8 cellular contexts compared by ENCODE assay signal in genomic region chr17:44865231-44865660, GRCh38. TPM values are rescaled to one million over a fixed set of nuclear protein-coding genes. Genes with fewer than 3 reads are reported as not detected.
DNase-seq lines count a peak whose midpoint lies in the region; ATAC-seq and TF ChIP-seq lines count a peak whose summit lies in the region.

No MANE protein-coding gene starts in this region.

- H3K4me1 ChIP-seq in upper lobe of right lung = no peaks in the 10 kb centered on the region

- H3K27ac Mint-ChIP-seq in activated naive CD4-positive, alpha-beta T cell treated with anti-CD3 and anti-CD28 coated beads, Interleukin-2, amount 50 U/mL, for 72 hours = no peak overlapping the region

- ATAC-seq in activated naive CD4-positive, alpha-beta T cell treated with anti-CD3 and anti-CD28 coated beads, Interleukin-2, amount 50 U/mL, for 72 hours = peak; percentile 58 to 75
- ATAC-seq in Right ventricle myocardium superior (ENCODE audit: poor library complexity) = peak; percentile 82
- peak; percentile 86 for ATAC-seq in upper lobe of right lung
- ATAC-seq in HG03135 (IDR thresholded peaks at IDR 0.05; ENCODE audit: unreplicated experiment) = no peak

- DNase-seq in G401 (ENCODE audit: low spot score) (peak; percentile 87), NCI-H1105 (lab: John Stamatoyannopoulos, UW) (peak; percentile 73), SKM-1 (lab: John Stamatoyannopoulos, UW; ENCODE audit: unreplicated experiment) (peak; percentile 44), Right ventricle myocardium superior (peak; percentile 67), posterior cingulate gyrus (peak in 8 of 10 donors; percentile 19 to 91 (median 61)), upper lobe of right lung (no peak)
- peak in 1 of 2 donors; percentile 78 for DNase-seq in activated naive CD4-positive, alpha-beta T cell treated with anti-CD3 and anti-CD28 coated beads, Interleukin-2, amount 50 U/mL, for 72 hours (ENCODE audit: low spot score in 2 of 2)

- intact Hi-C loops in Right ventricle myocardium superior (cut with DNase I) = loop anchor here (2.0 kb wide), 1 partner anchor 90 kb away; no protein-coding TSS in a partner anchor
- intact Hi-C loops in posterior cingulate gyrus (cut with DNase I) = loop anchor here (1.0 kb wide), 2 partner anchors 86 to 91 kb away; no protein-coding TSS in a partner anchor
- intact Hi-C loops in upper lobe of right lung (cut with DNase I) = loop anchor here (5.0 kb wide), 1 partner anchor 88 kb away; no protein-coding TSS in a partner anchor

- peaks cover 92% of the 10 kb centered on the region for H3K36me3 ChIP-seq in upper lobe of right lung

- TF ChIP-seq CTCF in upper lobe of right lung (IDR thresholded peaks at IDR 0.05) = peak; percentile 89

- no peak overlapping the region for H3K4me3 ChIP-seq in upper lobe of right lung

- H3K36me3 Mint-ChIP-seq in activated naive CD4-positive, alpha-beta T cell treated with anti-CD3 and anti-CD28 coated beads, Interleukin-2, amount 50 U/mL, for 72 hours = peaks cover 11 to 15% of the 10 kb centered on the region in 2 donors

- H3K9me3 Mint-ChIP-seq in activated naive CD4-positive, alpha-beta T cell treated with anti-CD3 and anti-CD28 coated beads, Interleukin-2, amount 50 U/mL, for 72 hours = no peaks in the 10 kb centered on the region

- in situ Hi-C loops in G401 (cut with HindIII; ENCODE audit: low sequenced_read_pairs) = no loop called here

- no peak overlapping the region for H3K27ac ChIP-seq in upper lobe of right lung

- H3K9me3 ChIP-seq in upper lobe of right lung = no peaks in the 10 kb centered on the region

- no peaks in the 10 kb centered on the region for H3K27me3 ChIP-seq in upper lobe of right lung

RNA-seq across cellular contexts. Expression of gene HIGD1B, which starts 17.6 kb away (rescaled TPM):
- not detected in 2 replicates for total RNA-seq in G401 (2014; rRNA removed; shearing (Covaris generic))
- not detected for total RNA-seq in activated naive CD4-positive, alpha-beta T cell treated with anti-CD3 and anti-CD28 coated beads, Interleukin-2, amount 50 U/mL, for 72 hours
- total RNA-seq in Right ventricle myocardium superior (17.4 TPM), upper lobe of right lung (36.4 TPM)

RNA-seq across cellular contexts. Expression of gene EFTUD2, which starts 34.0 kb away (rescaled TPM):
- total RNA-seq in G401 (2014; rRNA removed; shearing (Covaris generic)) = 164 and 176 TPM in 2 replicates
- 100 to 1,000 TPM in 1 of 2 donors, 10 to 100 TPM in 1; 77.8 to 186 TPM for total RNA-seq in activated naive CD4-positive, alpha-beta T cell treated with anti-CD3 and anti-CD28 coated beads, Interleukin-2, amount 50 U/mL, for 72 hours
- total RNA-seq in Right ventricle myocardium superior = 66.9 TPM
- 74.4 TPM for total RNA-seq in upper lobe of right lung

RNA-seq across cellular contexts. Expression of gene GJC1, which starts 35.2 kb away (rescaled TPM):
- 47.4 and 71.0 TPM in 2 replicates for total RNA-seq in G401 (2014; rRNA removed; shearing (Covaris generic))
- total RNA-seq in activated naive CD4-positive, alpha-beta T cell treated with anti-CD3 and anti-CD28 coated beads, Interleukin-2, amount 50 U/mL, for 72 hours = 1 to 10 TPM; 2.5 to 6.4 TPM
- total RNA-seq in Right ventricle myocardium superior (16.1 TPM), upper lobe of right lung (22.8 TPM)

RNA-seq across cellular contexts. Expression of gene GFAP, which starts 50.1 kb away (rescaled TPM):
- total RNA-seq in G401 (2014; rRNA removed; shearing (Covaris generic)) = not detected in 2 replicates
- total RNA-seq in activated naive CD4-positive, alpha-beta T cell treated with anti-CD3 and anti-CD28 coated beads, Interleukin-2, amount 50 U/mL, for 72 hours = not detected
- total RNA-seq in Right ventricle myocardium superior = 4.7 TPM
- not detected for total RNA-seq in upper lobe of right lung

Comparison
In these comparisons a context has a peak if more than half of its experiments do, and no peak if none do; other contexts are left out.
1. RNA of gene HIGD1B, which starts 17.6 kb away (total RNA-seq): 36.4 TPM in upper lobe of right lung (single experiment) and 17.4 TPM in Right ventricle myocardium superior (single experiment); not detected in G401 and not detected in activated naive CD4-positive, alpha-beta T cell treated with anti-CD3 and anti-CD28 coated beads, Interleukin-2, amount 50 U/mL, for 72 hours; every median in the first group is over 10 times any median in the second.